ENCODE assay signal across 8 cellular contexts in the genomic region with DNA sequence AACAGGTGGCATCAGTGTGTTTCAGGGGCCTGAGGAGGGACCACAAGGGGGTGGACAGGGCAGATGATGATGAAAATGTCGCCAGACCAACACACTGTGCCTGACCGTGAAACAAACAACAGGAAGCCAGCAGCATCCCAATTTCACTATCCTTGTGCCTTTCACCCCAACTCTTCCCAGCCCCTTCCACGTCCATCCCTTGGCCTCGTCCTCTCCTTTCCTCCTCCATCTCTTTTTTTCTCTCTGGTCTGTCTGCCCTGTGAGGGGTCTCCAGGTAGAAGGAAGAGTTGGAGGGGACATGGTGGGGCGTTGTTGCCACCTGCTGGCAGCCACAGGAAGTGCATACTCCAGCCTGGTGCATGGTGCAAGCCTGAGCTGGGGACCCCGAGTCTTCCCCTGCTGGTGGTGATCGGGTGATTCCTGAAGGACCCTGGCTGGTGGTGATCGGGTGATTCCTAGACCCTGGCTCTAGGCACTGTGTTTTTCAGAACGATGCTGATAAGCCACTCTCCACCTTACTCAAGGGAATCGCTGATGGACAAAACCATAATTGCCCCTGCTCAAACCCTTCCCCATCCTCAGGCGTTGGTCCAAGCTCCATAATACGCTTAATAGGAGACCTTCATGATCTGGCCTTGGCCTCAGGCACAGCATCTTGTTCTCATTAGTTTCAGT. TPM values are rescaled to one million over a fixed set of nuclear protein-coding genes. Genes with fewer than 3 reads are reported as not detected.
DNase-seq lines count a peak whose midpoint lies in the region; ATAC-seq and TF ChIP-seq lines count a peak whose summit lies in the region.

No MANE protein-coding gene starts in this region.

- peak; percentile 98 for TF ChIP-seq RAD21 in Ishikawa (IDR thresholded peaks at IDR 0.05; ENCODE audit: low read depth)

- TF ChIP-seq CTCF in adrenal gland (IDR thresholded peaks at IDR 0.05), result peak; percentile 88 to 96 (median 92)

- WGBS in adrenal gland, 4 donors, result 13 to 21% (median 19%) methylated on average over 7 to 12 of the region's 12 CpGs

- H3K27ac ChIP-seq in adrenal gland, result no peak overlapping the region

- no peaks in the 10 kb centered on the region for H3K9me3 ChIP-seq in adrenal gland (replicated peaks in 1 of 3)

- DNase-seq in ELR (ENCODE audit: low read depth) (peak; percentile 67), SW480 (ENCODE audit: low spot score) (peak; percentile 62), adrenal gland (peak in 5 of 7 donors; percentile 58 to 79 (median 62)), hypothalamus (lab: John Stamatoyannopoulos, UW) (peak in 37 of 51 donors; percentile 8 to 71 (median 39)), SIG-M5 (lab: John Stamatoyannopoulos, UW) (no peak)
- DNase-seq in stimulated activated CD4-positive, alpha-beta T cell treated with anti-CD3 and anti-CD28 coated beads, Interleukin-15, amount 100 ng/mL, for 24 hours, result peak; percentile 74

- no peak for TF ChIP-seq POLR2A in adrenal gland (IDR thresholded peaks at IDR 0.05)

- no peak for ATAC-seq in HG02938 (IDR thresholded peaks at IDR 0.05; ENCODE audit: unreplicated experiment)

- H3K27me3 ChIP-seq in adrenal gland, result no peaks in the 10 kb centered on the region

- no peak overlapping the region for H3K4me3 ChIP-seq in adrenal gland

- no peak for TF ChIP-seq EP300 in Ishikawa (IDR thresholded peaks at IDR 0.05; ENCODE audit: borderline replicate concordance)

- peaks cover 0 to 17% of the 10 kb centered on the region in 2 donors for H3K4me1 ChIP-seq in adrenal gland (replicated peaks in 1 of 2)

- H3K36me3 ChIP-seq in adrenal gland (replicated peaks in 1 of 2), result no peaks in the 10 kb centered on the region

- intact Hi-C loops in adrenal gland (cut with DNase I), result loop anchor here (2.0 to 5.0 kb wide), 2 partner anchors 41 to 455 kb away; no protein-coding TSS in a partner anchor

TF ChIP-seq in Ishikawa, 13 proteins besides CTCF, POLR2A, EP300 and RAD21:
- no peak for TF ChIP-seq CREB1 (IDR thresholded peaks at IDR 0.05; ENCODE audit: low read depth)
- no peak for TF ChIP-seq TCF12 (IDR thresholded peaks at IDR 0.05; ENCODE audit: low read depth)
- TF ChIP-seq, protein P1, sequence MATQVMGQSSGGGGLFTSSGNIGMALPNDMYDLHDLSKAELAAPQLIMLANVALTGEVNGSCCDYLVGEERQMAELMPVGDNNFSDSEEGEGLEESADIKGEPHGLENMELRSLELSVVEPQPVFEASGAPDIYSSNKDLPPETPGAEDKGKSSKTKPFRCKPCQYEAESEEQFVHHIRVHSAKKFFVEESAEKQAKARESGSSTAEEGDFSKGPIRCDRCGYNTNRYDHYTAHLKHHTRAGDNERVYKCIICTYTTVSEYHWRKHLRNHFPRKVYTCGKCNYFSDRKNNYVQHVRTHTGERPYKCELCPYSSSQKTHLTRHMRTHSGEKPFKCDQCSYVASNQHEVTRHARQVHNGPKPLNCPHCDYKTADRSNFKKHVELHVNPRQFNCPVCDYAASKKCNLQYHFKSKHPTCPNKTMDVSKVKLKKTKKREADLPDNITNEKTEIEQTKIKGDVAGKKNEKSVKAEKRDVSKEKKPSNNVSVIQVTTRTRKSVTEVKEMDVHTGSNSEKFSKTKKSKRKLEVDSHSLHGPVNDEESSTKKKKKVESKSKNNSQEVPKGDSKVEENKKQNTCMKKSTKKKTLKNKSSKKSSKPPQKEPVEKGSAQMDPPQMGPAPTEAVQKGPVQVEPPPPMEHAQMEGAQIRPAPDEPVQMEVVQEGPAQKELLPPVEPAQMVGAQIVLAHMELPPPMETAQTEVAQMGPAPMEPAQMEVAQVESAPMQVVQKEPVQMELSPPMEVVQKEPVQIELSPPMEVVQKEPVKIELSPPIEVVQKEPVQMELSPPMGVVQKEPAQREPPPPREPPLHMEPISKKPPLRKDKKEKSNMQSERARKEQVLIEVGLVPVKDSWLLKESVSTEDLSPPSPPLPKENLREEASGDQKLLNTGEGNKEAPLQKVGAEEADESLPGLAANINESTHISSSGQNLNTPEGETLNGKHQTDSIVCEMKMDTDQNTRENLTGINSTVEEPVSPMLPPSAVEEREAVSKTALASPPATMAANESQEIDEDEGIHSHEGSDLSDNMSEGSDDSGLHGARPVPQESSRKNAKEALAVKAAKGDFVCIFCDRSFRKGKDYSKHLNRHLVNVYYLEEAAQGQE (IDR thresholded peaks at IDR 0.05; ENCODE audit: low read depth), result no peak
- TF ChIP-seq, protein P2, sequence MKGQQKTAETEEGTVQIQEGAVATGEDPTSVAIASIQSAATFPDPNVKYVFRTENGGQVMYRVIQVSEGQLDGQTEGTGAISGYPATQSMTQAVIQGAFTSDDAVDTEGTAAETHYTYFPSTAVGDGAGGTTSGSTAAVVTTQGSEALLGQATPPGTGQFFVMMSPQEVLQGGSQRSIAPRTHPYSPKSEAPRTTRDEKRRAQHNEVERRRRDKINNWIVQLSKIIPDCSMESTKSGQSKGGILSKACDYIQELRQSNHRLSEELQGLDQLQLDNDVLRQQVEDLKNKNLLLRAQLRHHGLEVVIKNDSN (IDR thresholded peaks at IDR 0.05), result no peak
- no peak for TF ChIP-seq CEBPB (IDR thresholded peaks at IDR 0.05)
- TF ChIP-seq EGR1 (IDR thresholded peaks at IDR 0.05), result no peak
- no peak for TF ChIP-seq YY1 (IDR thresholded peaks at IDR 0.05; ENCODE audit: low read depth)
- TF ChIP-seq, protein P3, sequence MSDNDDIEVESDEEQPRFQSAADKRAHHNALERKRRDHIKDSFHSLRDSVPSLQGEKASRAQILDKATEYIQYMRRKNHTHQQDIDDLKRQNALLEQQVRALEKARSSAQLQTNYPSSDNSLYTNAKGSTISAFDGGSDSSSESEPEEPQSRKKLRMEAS (IDR thresholded peaks at IDR 0.05), result no peak
- no peak for TF ChIP-seq TAF1 (IDR thresholded peaks at IDR 0.05; ENCODE audit: low read depth)
- no peak for TF ChIP-seq ZBTB7A (IDR thresholded peaks at IDR 0.05; ENCODE audit: low read depth)
- no peak for TF ChIP-seq FOXM1 (IDR thresholded peaks at IDR 0.05; ENCODE audit: borderline replicate concordance, low read depth)
- no peak for TF ChIP-seq TEAD4 (IDR thresholded peaks at IDR 0.05)

RNA-seq across cellular contexts. Expression of a gene that starts 21.7 kb away (rescaled TPM):
- 10 to 100 TPM; 21.3 to 64.8 (median 48.8) TPM for total RNA-seq in adrenal gland
- 10 to 100 TPM in 2 of 3 donors, 1 to 10 TPM in 1; 6.4 to 22.9 (median 10.2) TPM for polyA plus RNA-seq in adrenal gland

RNA-seq across cellular contexts. Expression of a gene that starts 25.1 kb away (rescaled TPM):
- 10 to 100 TPM; 16.3 to 89.5 (median 29.9) TPM for total RNA-seq in adrenal gland
- polyA plus RNA-seq in adrenal gland, result 10 to 100 TPM; 12.3 to 14.6 (median 12.5) TPM
